ENCODE assay signal across 18 cellular contexts in genomic region chr4:61299316-61299715, GRCh38.
DNase-seq lines count a peak whose midpoint lies in the region; ATAC-seq, FAIRE-seq and TF ChIP-seq lines count a peak whose summit lies in the region.
"Had no signal": no experiment of that assay in that cellular context is flagged by ENCODE, and none has a peak within 500 bp of the region (broad histone marks: within the 10 kb centered on the region; RNA-seq: fewer than 3 reads in every experiment).

No MANE protein-coding gene starts in this region.

- H3K4me3 ChIP-seq in IMR-90 (ENCODE audit: insufficient read depth, low read depth, low read length) (no peak overlapping the region), H1 (ENCODE audit: extremely low read depth in 1 of 4, insufficient read depth in 2 of 4, low read depth in 3 of 4, low read length in 4 of 4) (no peak overlapping the region)
- H3K4me3 ChIP-seq: SK-N-MC had no signal

- H3K23ac ChIP-seq in IMR-90 (ENCODE audit: low read depth, low read length) (no peak overlapping the region), H1 (ENCODE audit: insufficient read length) (no peak overlapping the region)

- H2BK120ac ChIP-seq in IMR-90 (ENCODE audit: low read depth, low read length) (no peak overlapping the region), H1 (replicated peaks; ENCODE audit: low read depth, low read length) (no peak overlapping the region)

- no peak overlapping the region for H2AK5ac ChIP-seq in IMR-90 (ENCODE audit: low read depth, low read length)
- no peak overlapping the region for H2AK5ac ChIP-seq in H1 (ENCODE audit: low read depth, low read length)

- H4K8ac ChIP-seq in IMR-90 (ENCODE audit: low read depth in 2 of 2, low read length in 2 of 2), result no peak overlapping the region
- no peak overlapping the region for H4K8ac ChIP-seq in H1 (ENCODE audit: extremely low read depth, insufficient read depth, low read length)

- dilution Hi-C loops in IMR-90 (cut with HindIII; ENCODE audit: low sequenced_read_pairs, unreplicated experiment), result no loop called here

- in situ Hi-C loops in IMR-90 (cut with MboI; ENCODE audit: low sequenced_read_pairs), result no loop called here

- H3K4ac ChIP-seq in IMR-90 (ENCODE audit: low read depth, low read length) (no peak overlapping the region), H1 (replicated peaks; ENCODE audit: insufficient read length, low read depth, low read length) (no peak overlapping the region)

- TF ChIP-seq POLR2A in IMR-90 (IDR thresholded peaks at IDR 0.05; ENCODE audit: low read depth, low read length) (no peak), H1 (IDR thresholded peaks at IDR 0.05; ENCODE audit: control extremely low read depth in 1 of 2, low read depth in 2 of 2, low read length in 2 of 2) (no peak)

- no TSS peak for BruUV-seq in IMR-90 (replicated peaks; lab: Mats Ljungman, UMichigan)

- H3K56ac ChIP-seq in IMR-90 (ENCODE audit: extremely low read depth, insufficient read depth, low read length) (no peak overlapping the region), H1 (replicated peaks; ENCODE audit: insufficient read length, low read depth, low read length) (no peak overlapping the region)

- no peak overlapping the region for H3K9ac ChIP-seq in IMR-90 (ENCODE audit: low read depth, low read length)
- no peak overlapping the region for H3K9ac ChIP-seq in H1 (replicated peaks in 1 of 4; ENCODE audit: extremely low read depth in 1 of 4, low read depth in 3 of 4, low read length in 3 of 4)

- H2AK9ac ChIP-seq in IMR-90 (replicated peaks; ENCODE audit: low read depth, low read length, poor library complexity), result no peak overlapping the region

- H2BK15ac ChIP-seq in IMR-90 (ENCODE audit: low read depth, low read length) (no peak overlapping the region), H1 (ENCODE audit: low read length) (no peak overlapping the region)

- H4K91ac ChIP-seq in IMR-90 (ENCODE audit: insufficient read depth, low read depth, low read length) (no peak overlapping the region), H1 (replicated peaks; ENCODE audit: insufficient read length, low read length) (no peak overlapping the region)

- 0 out of 4 replicates have a peak, but pooled peaks cover 0 to 6% of the 10 kb centered on the region in 2 experiments for H3K79me2 ChIP-seq in H1 (ENCODE audit: control insufficient read depth in 1 of 2, insufficient read depth in 2 of 2, low read length in 2 of 2)

- H3K27me3 ChIP-seq in IMR-90 (ENCODE audit: control insufficient read depth, insufficient read depth, low read length), result no peaks in the 10 kb centered on the region
- no peaks in the 10 kb centered on the region for H3K27me3 ChIP-seq in H1 (replicated peaks in 1 of 4; ENCODE audit: control insufficient read depth in 3 of 4, extremely low read depth in 1 of 4, insufficient read depth in 3 of 4, low read length in 3 of 4)

- H2BK12ac ChIP-seq in H1 (ENCODE audit: low read depth, low read length), result no peak overlapping the region

- no peak overlapping the region for H2AFZ ChIP-seq in IMR-90 (replicated peaks; ENCODE audit: low read length, poor library complexity)
- no peak overlapping the region for H2AFZ ChIP-seq in H1 (ENCODE audit: low read length)

- POLR2A ChIA-PET in IMR-90 (lab: Charles Lee; ENCODE audit: unreplicated experiment), result no interaction called here
- POLR2A ChIA-PET in H1 (lab: Charles Lee; ENCODE audit: partially characterized antibody), result no interaction called here

- no peak for FAIRE-seq in H1 (lab: Jason Lieb, UNC)
- FAIRE-seq: GM18507 had no signal

- no peak for TF ChIP-seq EP300 in H1 (IDR thresholded peaks at IDR 0.05; ENCODE audit: borderline replicate concordance in 1 of 2, low read depth in 2 of 2, low read length in 2 of 2)

- H3K9me3 ChIP-seq in IMR-90 (ENCODE audit: control insufficient read depth, insufficient read depth, low read length) (no peaks in the 10 kb centered on the region), H1 (ENCODE audit: insufficient read depth in 2 of 2, low read depth in 1 of 2, low read length in 1 of 2) (no peaks in the 10 kb centered on the region)

- H3K4me1 ChIP-seq in IMR-90 (ENCODE audit: control insufficient read depth, insufficient read depth, low read length) (no peaks in the 10 kb centered on the region), H1 (replicated peaks in 1 of 4; ENCODE audit: control insufficient read depth in 3 of 4, insufficient read depth in 4 of 4, low read length in 3 of 4) (peaks cover 0 to 14% (median 2%) of the 10 kb centered on the region in 4 experiments; a peak in 2 of 7 replicates)

- H3K79me1 ChIP-seq in IMR-90 (ENCODE audit: low read depth in 1 of 2, low read length in 2 of 2) (no peaks in the 10 kb centered on the region), H1 (ENCODE audit: low read depth, low read length) (no peaks in the 10 kb centered on the region)

- H3K4me2 ChIP-seq in IMR-90 (ENCODE audit: low read depth, low read length), result no peak overlapping the region
- no peak overlapping the region for H3K4me2 ChIP-seq in H1 (ENCODE audit: insufficient read depth in 1 of 2, low read depth in 2 of 2, low read length in 2 of 2)

- no peaks in the 10 kb centered on the region; the same call in 1 of the 2 replicates for H3K23me2 ChIP-seq in H1 (ENCODE audit: low read depth, low read length)

- TF ChIP-seq RAD21 in IMR-90 (IDR thresholded peaks at IDR 0.05; ENCODE audit: low read length) (no peak), H1 (IDR thresholded peaks at IDR 0.05 in 1 of 2, conservative IDR thresholded peaks at IDR 0.05 in 1 of 2; ENCODE audit: low read depth in 2 of 2, low read length in 2 of 2) (no peak)

- TF ChIP-seq CTCF in IMR-90 (conservative IDR thresholded peaks at IDR 0.05; ENCODE audit: low read depth, low read length) (no peak), H1 (IDR thresholded peaks at IDR 0.05; ENCODE audit: control extremely low read depth in 1 of 3, insufficient read depth in 1 of 3, low read depth in 1 of 3, low read length in 3 of 3) (no peak)

- intact Hi-C loops in IMR-90 (cut with micrococcal nuclease), result no loop called here

- CTCF ChIA-PET in IMR-90 (lab: Yijun Ruan, JAX) (no interaction called here), H1 (lab: Charles Lee; ENCODE audit: partially characterized antibody) (no interaction called here)

- WGBS in IMR-90 (ENCODE audit: extremely low coverage in 2 of 2, insufficient read length in 1 of 2), 2 experiments, result no CpG with 5 or more reads among the region's 4 CpGs
- WGBS in H1 (ENCODE audit: extremely low coverage in 1 of 2, insufficient coverage in 1 of 2, insufficient read length in 1 of 2, insufficient replicate concordance in 2 of 2, low coverage in 1 of 2, low lambda C conversion rate in 2 of 2, missing lambda C conversion rate in 1 of 2), 2 experiments, result 68% methylated on average over 4 of the region's 4 CpGs; no CpG with 5 or more reads in 1 of the 2 experiments

- H4K20me1 ChIP-seq in IMR-90 (ENCODE audit: insufficient read depth, low read length) (no peaks in the 10 kb centered on the region), H1 (replicated peaks in 1 of 2; ENCODE audit: control insufficient read depth in 1 of 2, insufficient read depth in 2 of 2, low read length in 2 of 2) (no peaks in the 10 kb centered on the region)

- H3K36me3 ChIP-seq in IMR-90 (ENCODE audit: control insufficient read depth, insufficient read depth, low read length) (no peaks in the 10 kb centered on the region), H1 (ENCODE audit: control insufficient read depth in 2 of 4, insufficient read depth in 4 of 4, low read length in 3 of 4) (no peaks in the 10 kb centered on the region)

- H3K14ac ChIP-seq in IMR-90 (replicated peaks; ENCODE audit: low read depth, low read length), result no peak overlapping the region
- no peak overlapping the region for H3K14ac ChIP-seq in H1 (ENCODE audit: insufficient read length)

- no peak overlapping the region for H2BK5ac ChIP-seq in IMR-90 (ENCODE audit: low read depth, low read length, poor library complexity, severe bottlenecking)
- no peak overlapping the region for H2BK5ac ChIP-seq in H1 (ENCODE audit: low read depth, low read length)

- H3K18ac ChIP-seq in IMR-90 (ENCODE audit: low read depth, low read length) (no peak overlapping the region), H1 (ENCODE audit: extremely low read depth, low read length) (no peak overlapping the region)

- H3K27ac ChIP-seq in IMR-90 (ENCODE audit: insufficient read depth, low read length), result no peak overlapping the region
- no peak overlapping the region for H3K27ac ChIP-seq in H1 (ENCODE audit: low read depth, low read length)
- H3K27ac ChIP-seq: SK-N-MC had no signal

- no peak for ATAC-seq in IMR-90 (ENCODE audit: low read depth)
- ATAC-seq: Panc1 had no signal

- DNase-seq in NCI-H2171 treated with DMSO at 0.1 percent for 48 hours (lab: John Stamatoyannopoulos, UW) (peak; percentile 1), NCI-H2171 (lab: John Stamatoyannopoulos, UW) (no peak), IMR-90 (no peak), H1 (ENCODE audit: low read depth in 1 of 2, low spot score in 2 of 2) (no peak), pons (ENCODE audit: low spot score) (peak; percentile 67), hepatic stellate cell (ENCODE audit: low spot score) (no peak), activated T-cell treated with anti-CD3 and anti-CD28 coated beads for 4 hours (no peak)
- DNase-seq: 8988T, DMS53, H7, KG1, NCI-H1048, NCI-H1694, NCI-H524, SHP77 treated with DMSO at 0.1 percent for 48 hours had no signal

- H4K5ac ChIP-seq in IMR-90 (ENCODE audit: low read depth, low read length), result no peak overlapping the region
- H4K5ac ChIP-seq in H1 (ENCODE audit: insufficient read length, low read depth, low read length), result no peak overlapping the region

- H3K9me1 ChIP-seq in IMR-90 (ENCODE audit: insufficient read depth, low read length), result no peaks in the 10 kb centered on the region

- H2BK20ac ChIP-seq in IMR-90 (ENCODE audit: low read depth, low read length) (no peak overlapping the region), H1 (ENCODE audit: low read length) (no peak overlapping the region)

TF ChIP-seq in IMR-90, 13 proteins besides CTCF, POLR2A, EP300 and RAD21 (continues in another document):
- TF ChIP-seq CEBPB (IDR thresholded peaks at IDR 0.05; ENCODE audit: low read depth, low read length), result no peak

TF ChIP-seq in H1, 55 proteins besides CTCF, POLR2A, EP300 and RAD21:
- TF ChIP-seq MAFK (IDR thresholded peaks at IDR 0.05; ENCODE audit: low read depth, low read length) (peak; percentile 46; the same call in 1 of the 2 replicates), TAF7 (optimal IDR thresholded peaks at IDR 0.05; ENCODE audit: borderline replicate concordance, low read depth, low read length) (no peak)

Comparison
In these comparisons a context has a peak if more than half of its experiments do, and no peak if none do; other contexts are left out.
1. DNase-seq: peak in NCI-H2171 treated with DMSO at 0.1 percent for 48 hours (single experiment) and pons (single experiment); none in NCI-H2171 (single experiment), IMR-90 (single experiment), H1 (0 of 2), hepatic stellate cell (single experiment) and activated T-cell treated with anti-CD3 and anti-CD28 coated beads for 4 hours (single experiment).